ENCODE assay signal across 8 cellular contexts in the genomic region with DNA sequence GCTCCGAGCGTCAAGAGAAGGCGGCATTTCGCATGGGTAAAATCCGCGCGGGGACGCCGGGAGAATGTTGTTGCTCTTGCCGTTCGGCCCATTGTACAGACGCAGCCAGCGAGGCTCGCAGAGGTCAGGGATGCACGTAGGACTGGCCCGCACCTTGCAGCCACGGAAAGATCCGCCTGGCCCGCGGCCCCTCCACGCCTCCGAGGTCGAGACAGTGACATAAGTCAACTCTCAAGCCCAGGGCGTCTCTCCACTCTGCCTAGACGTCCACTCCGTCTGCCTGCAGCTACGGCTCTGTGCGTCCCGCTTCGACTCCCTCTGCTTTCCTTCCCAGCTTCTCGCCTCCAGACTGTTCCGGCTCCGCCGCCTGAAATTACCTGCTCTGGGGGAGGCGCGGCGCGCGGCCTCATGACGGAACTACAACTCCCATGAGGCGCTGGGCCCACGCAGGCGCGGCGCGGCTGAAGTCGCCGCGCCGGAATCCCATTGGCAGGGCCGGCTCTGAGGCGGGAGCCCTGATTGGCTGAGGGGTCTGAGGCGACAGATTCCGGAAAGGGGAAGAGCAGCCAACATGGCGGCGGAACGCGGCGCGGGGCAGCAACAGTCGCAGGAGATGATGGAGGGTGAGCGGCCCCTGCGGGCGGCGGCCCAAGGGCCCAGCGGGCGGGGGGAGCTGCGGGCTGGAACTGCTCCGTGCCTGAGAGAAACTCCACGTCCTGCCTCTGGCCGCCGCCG. TPM values are rescaled to one million over a fixed set of nuclear protein-coding genes. Genes with fewer than 3 reads are reported as not detected.
DNase-seq lines count a peak whose midpoint lies in the region; ATAC-seq and TF ChIP-seq lines count a peak whose summit lies in the region.

A gene with protein sequence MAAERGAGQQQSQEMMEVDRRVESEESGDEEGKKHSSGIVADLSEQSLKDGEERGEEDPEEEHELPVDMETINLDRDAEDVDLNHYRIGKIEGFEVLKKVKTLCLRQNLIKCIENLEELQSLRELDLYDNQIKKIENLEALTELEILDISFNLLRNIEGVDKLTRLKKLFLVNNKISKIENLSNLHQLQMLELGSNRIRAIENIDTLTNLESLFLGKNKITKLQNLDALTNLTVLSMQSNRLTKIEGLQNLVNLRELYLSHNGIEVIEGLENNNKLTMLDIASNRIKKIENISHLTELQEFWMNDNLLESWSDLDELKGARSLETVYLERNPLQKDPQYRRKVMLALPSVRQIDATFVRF (plus strand): TSS at position 543 of the 735 bp plus-strand sequence. CDS start 29 bp downstream, at position 572.

- H3K27ac ChIP-seq in heart right ventricle: peak within 1 kb of the TSS in 9 of 10 donors; percentile 70 to 94 (median 89)

- no peaks in the 10 kb centered on the region for H3K9me3 Mint-ChIP-seq in progenitor cell of endocrine pancreas (ENCODE audit: low read depth)

- WGBS in heart right ventricle, 2 donors: 0 to 1% methylated on average over 67 to 73 of the region's 73 CpGs

- no peaks in the 10 kb centered on the region for H3K27me3 ChIP-seq in heart right ventricle

- H3K4me1 Mint-ChIP-seq in progenitor cell of endocrine pancreas (ENCODE audit: low read depth): peaks cover 22% of the 10 kb centered on the region

- H3K36me3 Mint-ChIP-seq in progenitor cell of endocrine pancreas (ENCODE audit: insufficient read depth): peaks cover 2% of the 10 kb centered on the region

- ATAC-seq in HG02870 (IDR thresholded peaks at IDR 0.05; ENCODE audit: unreplicated experiment) (peak; percentile 62), heart right ventricle (peak; percentile 96 to 99 (median 98))

- H3K4me1 ChIP-seq in heart right ventricle: peaks cover 2 to 24% (median 20%) of the 10 kb centered on the region in 9 donors

- peak within 1 kb of the TSS; percentile 91 for H3K4me3 Mint-ChIP-seq in progenitor cell of endocrine pancreas (ENCODE audit: low read depth)

- peaks cover 0 to 24% (median 6%) of the 10 kb centered on the region in 9 donors for H3K36me3 ChIP-seq in heart right ventricle

- H3K27ac Mint-ChIP-seq in progenitor cell of endocrine pancreas: peak within 1 kb of the TSS; percentile 96

- H3K4me3 ChIP-seq in heart right ventricle: peak within 1 kb of the TSS; percentile 63 to 100 (median 95)

- peak; percentile 68 for TF ChIP-seq CTCF in GM13976 (IDR thresholded peaks at IDR 0.05; ENCODE audit: borderline replicate concordance, control extremely low read depth, extremely low read depth, insufficient read depth, missing control alignments)
- TF ChIP-seq CTCF in heart right ventricle (IDR thresholded peaks at IDR 0.05): peak in 4 of 9 donors; percentile 24 to 39 (median 34)
- no peak for TF ChIP-seq CTCF in progenitor cell of endocrine pancreas (IDR thresholded peaks at IDR 0.05; ENCODE audit: unreplicated experiment)

- DNase-seq in GM13976 (ENCODE audit: low spot score) (peak; percentile 99), NCI-H146 treated with DMSO at 0.1 percent for 48 hours (lab: John Stamatoyannopoulos, UW; ENCODE audit: unreplicated experiment) (peak; percentile 79), amniotic epithelial cell (ENCODE audit: low read depth) (peak; percentile 89), heart right ventricle (peak; percentile 94 to 95), progenitor cell of endocrine pancreas (ENCODE audit: low spot score, unreplicated experiment) (peak; percentile 94), ureter (ENCODE audit: low spot score) (peak; percentile 96)

- H3K9me3 ChIP-seq in heart right ventricle: no peaks in the 10 kb centered on the region

- in situ Hi-C loops in GM13976 (cut with MboI; ENCODE audit: low sequenced_read_pairs, unreplicated experiment): no loop called here

- intact Hi-C loops in T-helper 1 cell treated with Interleukin-12 subunit alpha and Interleukin-12 subunit beta and Interleukin-4 antibody, amounts not matched to agents 30 ng/mL and 1 ng/mL, for 36 hours (cut with micrococcal nuclease): loop anchor here (1.0 to 5.0 kb wide), 16 partner anchors 23 to 731 kb away; a partner anchor contains a TSS
- intact Hi-C loops in heart right ventricle (cut with DNase I): loop anchor here in 2 of 10 donors (2.0 to 10.0 kb wide), 2 partner anchors 67 to 195 kb away; no protein-coding TSS in a partner anchor

- no peaks in the 10 kb centered on the region for H3K27me3 Mint-ChIP-seq in progenitor cell of endocrine pancreas

RNA-seq across cellular contexts. Expression of the gene that starts here (rescaled TPM):
- 113 and 116 TPM in 2 replicates for total RNA-seq in T-helper 1 cell treated with Interleukin-12 subunit alpha and Interleukin-12 subunit beta and Interleukin-4 antibody, amounts not matched to agents 30 ng/mL and 1 ng/mL, for 36 hours
- 10 to 100 TPM; 64.1 to 91.3 (median 78.3) TPM for total RNA-seq in heart right ventricle
- polyA plus RNA-seq in heart right ventricle: 10 to 100 TPM; 77.0 to 77.5 TPM
- 46.5 and 49.9 TPM in 2 replicates for total RNA-seq in progenitor cell of endocrine pancreas
- total RNA-seq in ureter: 73.4 TPM

Comparison
In these comparisons a context has a peak if more than half of its experiments do, and no peak if none do; other contexts are left out.
1. Peak in every context shown above with its lines: DNase-seq, ATAC-seq, H3K4me3 ChIP-seq and H3K27ac ChIP-seq.